Comparison of ENCODE assay signal across 30 cellular contexts in genomic region chr3:25855281-25855680, GRCh38.
DNase-seq lines count a peak whose midpoint lies in the region; ATAC-seq lines count a peak whose summit lies in the region.
"Had no signal": no experiment of that assay in that cellular context is flagged by ENCODE, and none has a peak within 500 bp of the region (broad histone marks: within the 10 kb centered on the region; RNA-seq: fewer than 3 reads in every experiment).

No MANE protein-coding gene starts in this region.

- H3K18ac ChIP-seq in mesenchymal stem cell (ENCODE audit: low read depth in 1 of 2, low read length in 2 of 2), result no peak overlapping the region

- H3K27ac ChIP-seq in mesenchymal stem cell (ENCODE audit: low read length, poor library complexity, severe bottlenecking), result no peak overlapping the region
- H3K27ac ChIP-seq: ovary, uterus had no signal

- no peaks in the 10 kb centered on the region for H3K4me1 ChIP-seq in mesenchymal stem cell (ENCODE audit: control insufficient read depth, insufficient read depth, low read depth, low read length)
- H3K4me1 ChIP-seq: uterus had no signal

- H3K4me2 ChIP-seq in mesenchymal stem cell (ENCODE audit: low read length, poor library complexity, severe bottlenecking), result no peak overlapping the region

- no peak overlapping the region for H2BK120ac ChIP-seq in mesenchymal stem cell (ENCODE audit: low read depth, low read length)

- no peak for ATAC-seq in T-cell (replicated peaks in 1 of 4)
- ATAC-seq: activated T-cell treated with anti-CD3 and anti-CD28 coated beads, Interleukin-2, amount 50 U/mL, for 4 hours; stimulated activated naive B cell treated with anti-CD40 and anti-IgM and Interleukin-4, amounts not matched to agents 10 μg/mL and 1 μg/mL and 100 μg/mL, for 72 hours; T-helper 17 cell had no signal

- no peaks in the 10 kb centered on the region for H3K9me3 Mint-ChIP-seq in activated naive CD4-positive, alpha-beta T cell treated with anti-CD3 and anti-CD28 coated beads, Interleukin-2, amount 50 U/mL, for 24 hours
- peaks cover 0 to 6% (median 6%) of the 10 kb centered on the region in 3 donors for H3K9me3 Mint-ChIP-seq in T-cell

- no peak overlapping the region for H2AK5ac ChIP-seq in mesenchymal stem cell (ENCODE audit: low read length, severe bottlenecking)

- DNase-seq in activated naive CD4-positive, alpha-beta T cell treated with anti-CD3 and anti-CD28 coated beads, Interleukin-2, amount 50 U/mL, for 16 hours, result no peak
- DNase-seq in amniotic epithelial cell (ENCODE audit: low read depth), result peak; percentile 54
- peak; percentile 4 for DNase-seq in mesenchymal stem cell
- DNase-seq in AML-193 (lab: John Stamatoyannopoulos, UW), result no peak
- no peak for DNase-seq in activated gamma-delta T cell (lab: John Stamatoyannopoulos, UW)
- no peak for DNase-seq in GDM1 (lab: John Stamatoyannopoulos, UW)
- no peak for DNase-seq in T-cell
- DNase-seq: activated CD4-positive, alpha-beta T cell treated with anti-CD3 and anti-CD28 coated beads for 48 hours; activated naive CD4-positive, alpha-beta T cell; activated T-cell treated with anti-CD3 and anti-CD28 coated beads, Interleukin-2, amount 50 U/mL, for 4 hours; amniotic stem cell; CD8-positive, alpha-beta memory T cell; DMS 273 treated with DMSO at 0.1 percent for 48 hours; effector CD8-positive, alpha-beta T cell; GOT3; head of caudate nucleus; NCI-H1092; NCI-H187; NCI-H2171; NCI-H524 treated with DMSO at 0.1 percent for 48 hours; ovary; retina; stimulated activated CD4-positive, alpha-beta T cell treated with anti-CD3 and anti-CD28 coated beads, Interleukin-4, amount 100 ng/mL, for 24 hours; stimulated activated naive B cell treated with anti-CD40 and anti-IgM and Interleukin-4, amounts not matched to agents 10 μg/mL and 1 μg/mL and 100 μg/mL, for 72 hours; T-helper 17 cell; uterus had no signal

- no peaks in the 10 kb centered on the region for H3K27me3 ChIP-seq in mesenchymal stem cell (ENCODE audit: control insufficient read depth in 1 of 2, insufficient read depth in 1 of 2, low read length in 2 of 2)
- H3K27me3 ChIP-seq: ovary, uterus had no signal

- H3K4me3 Mint-ChIP-seq in activated naive CD4-positive, alpha-beta T cell treated with anti-CD3 and anti-CD28 coated beads, Interleukin-2, amount 50 U/mL, for 24 hours, result no peak overlapping the region
- H3K4me3 Mint-ChIP-seq in T-cell, result no peak overlapping the region
- H3K4me3 Mint-ChIP-seq: activated T-cell treated with anti-CD3 and anti-CD28 coated beads, Interleukin-2, amount 50 U/mL, for 4 hours; B cell; CD8-positive, alpha-beta memory T cell; nephron; stimulated activated naive B cell treated with anti-CD40 and anti-IgM and Interleukin-4, amounts not matched to agents 10 μg/mL and 1 μg/mL and 100 μg/mL, for 72 hours; T-helper 17 cell had no signal

- no peak overlapping the region for H2BK12ac ChIP-seq in mesenchymal stem cell (ENCODE audit: low read length in 2 of 2)

- no peaks in the 10 kb centered on the region for H3K9me3 ChIP-seq in mesenchymal stem cell (ENCODE audit: control insufficient read depth, low read length)
- H3K9me3 ChIP-seq: uterus had no signal

- POLR2A ChIA-PET in T-cell (lab: Charles Lee), result interaction anchor here in 1 of 2 donors (0.8 kb wide), 1 partner anchor 66 kb away, joined by 5 read pairs; the partner anchor contains the start of gene OXSM

- H3K9ac ChIP-seq in mesenchymal stem cell (ENCODE audit: low read length), result no peak overlapping the region

- no peak overlapping the region for H3K23ac ChIP-seq in mesenchymal stem cell (ENCODE audit: low read length in 2 of 2)

- H2AFZ ChIP-seq in mesenchymal stem cell (ENCODE audit: low read depth, low read length), result no peak overlapping the region

- H3K4ac ChIP-seq in mesenchymal stem cell (ENCODE audit: low read depth in 1 of 2, low read length in 2 of 2), result no peak overlapping the region

- no peak overlapping the region for H3K4me3 ChIP-seq in mesenchymal stem cell (ENCODE audit: insufficient read depth in 1 of 2, low read depth in 1 of 2, low read length in 2 of 2)
- H3K4me3 ChIP-seq: lung, ovary, uterus had no signal

- 55% methylated on average over 1 of the region's 1 CpG for WGBS in mesenchymal stem cell

- no peaks in the 10 kb centered on the region for H3K79me1 ChIP-seq in mesenchymal stem cell (replicated peaks; ENCODE audit: low read length, poor library complexity, severe bottlenecking)

- no peaks in the 10 kb centered on the region for H3K36me3 Mint-ChIP-seq in activated naive CD4-positive, alpha-beta T cell treated with anti-CD3 and anti-CD28 coated beads, Interleukin-2, amount 50 U/mL, for 24 hours
- H3K36me3 Mint-ChIP-seq in T-cell, result no peaks in the 10 kb centered on the region
- H3K36me3 Mint-ChIP-seq: CD8-positive, alpha-beta memory T cell had no signal

- H2BK15ac ChIP-seq in mesenchymal stem cell (ENCODE audit: low read depth, poor library complexity, severe bottlenecking), result no peak overlapping the region

- H3K27ac Mint-ChIP-seq in activated naive CD4-positive, alpha-beta T cell treated with anti-CD3 and anti-CD28 coated beads, Interleukin-2, amount 50 U/mL, for 24 hours, result peak overlapping the region; percentile 31
- no peak overlapping the region for H3K27ac Mint-ChIP-seq in T-cell
- H3K27ac Mint-ChIP-seq: B cell; CD8-positive, alpha-beta memory T cell; nephron; stimulated activated naive B cell treated with anti-CD40 and anti-IgM and Interleukin-4, amounts not matched to agents 10 μg/mL and 1 μg/mL and 100 μg/mL, for 72 hours; T-helper 17 cell had no signal

- no peak overlapping the region for H4K8ac ChIP-seq in mesenchymal stem cell (ENCODE audit: low read length)

- no peak overlapping the region for H2BK5ac ChIP-seq in mesenchymal stem cell (ENCODE audit: low read depth, low read length, poor library complexity, severe bottlenecking)

- no peak overlapping the region for H4K91ac ChIP-seq in mesenchymal stem cell (ENCODE audit: low read length)

- no peaks in the 10 kb centered on the region for H3K4me1 Mint-ChIP-seq in activated naive CD4-positive, alpha-beta T cell treated with anti-CD3 and anti-CD28 coated beads, Interleukin-2, amount 50 U/mL, for 24 hours
- no peaks in the 10 kb centered on the region for H3K4me1 Mint-ChIP-seq in T-cell
- H3K4me1 Mint-ChIP-seq: B cell; nephron; stimulated activated naive B cell treated with anti-CD40 and anti-IgM and Interleukin-4, amounts not matched to agents 10 μg/mL and 1 μg/mL and 100 μg/mL, for 72 hours had no signal

- H3K14ac ChIP-seq in mesenchymal stem cell (ENCODE audit: low read length in 2 of 2), result no peak overlapping the region

- H3K36me3 ChIP-seq in mesenchymal stem cell (ENCODE audit: control insufficient read depth in 1 of 2, insufficient read depth in 2 of 2, low read depth in 1 of 2, low read length in 2 of 2), result no peaks in the 10 kb centered on the region
- H3K36me3 ChIP-seq: ovary, uterus had no signal

- CTCF ChIA-PET in T-cell (lab: Charles Lee), result interaction anchor here (0.5 to 5.7 kb wide), 5 partner anchors 9 to 403 kb away, joined by 3 to 83 read pairs (median 6); no protein-coding TSS in a partner anchor

- peaks cover 2% of the 10 kb centered on the region for H3K27me3 Mint-ChIP-seq in activated naive CD4-positive, alpha-beta T cell treated with anti-CD3 and anti-CD28 coated beads, Interleukin-2, amount 50 U/mL, for 24 hours
- H3K27me3 Mint-ChIP-seq in T-cell, result no peaks in the 10 kb centered on the region
- H3K27me3 Mint-ChIP-seq: B cell; stimulated activated naive B cell treated with anti-CD40 and anti-IgM and Interleukin-4, amounts not matched to agents 10 μg/mL and 1 μg/mL and 100 μg/mL, for 72 hours had no signal

Comparison
In these comparisons a context has a peak if more than half of its experiments do, and no peak if none do; other contexts are left out.
1. DNase-seq: peak in amniotic epithelial cell (single experiment) and mesenchymal stem cell (single experiment); none in activated naive CD4-positive, alpha-beta T cell treated with anti-CD3 and anti-CD28 coated beads, Interleukin-2, amount 50 U/mL, for 16 hours (single experiment), AML-193 (0 of 2), activated gamma-delta T cell (single experiment), GDM1 (single experiment) and T-cell (0 of 34).